ENCODE assay signal across 2 cellular contexts in the genomic region with DNA sequence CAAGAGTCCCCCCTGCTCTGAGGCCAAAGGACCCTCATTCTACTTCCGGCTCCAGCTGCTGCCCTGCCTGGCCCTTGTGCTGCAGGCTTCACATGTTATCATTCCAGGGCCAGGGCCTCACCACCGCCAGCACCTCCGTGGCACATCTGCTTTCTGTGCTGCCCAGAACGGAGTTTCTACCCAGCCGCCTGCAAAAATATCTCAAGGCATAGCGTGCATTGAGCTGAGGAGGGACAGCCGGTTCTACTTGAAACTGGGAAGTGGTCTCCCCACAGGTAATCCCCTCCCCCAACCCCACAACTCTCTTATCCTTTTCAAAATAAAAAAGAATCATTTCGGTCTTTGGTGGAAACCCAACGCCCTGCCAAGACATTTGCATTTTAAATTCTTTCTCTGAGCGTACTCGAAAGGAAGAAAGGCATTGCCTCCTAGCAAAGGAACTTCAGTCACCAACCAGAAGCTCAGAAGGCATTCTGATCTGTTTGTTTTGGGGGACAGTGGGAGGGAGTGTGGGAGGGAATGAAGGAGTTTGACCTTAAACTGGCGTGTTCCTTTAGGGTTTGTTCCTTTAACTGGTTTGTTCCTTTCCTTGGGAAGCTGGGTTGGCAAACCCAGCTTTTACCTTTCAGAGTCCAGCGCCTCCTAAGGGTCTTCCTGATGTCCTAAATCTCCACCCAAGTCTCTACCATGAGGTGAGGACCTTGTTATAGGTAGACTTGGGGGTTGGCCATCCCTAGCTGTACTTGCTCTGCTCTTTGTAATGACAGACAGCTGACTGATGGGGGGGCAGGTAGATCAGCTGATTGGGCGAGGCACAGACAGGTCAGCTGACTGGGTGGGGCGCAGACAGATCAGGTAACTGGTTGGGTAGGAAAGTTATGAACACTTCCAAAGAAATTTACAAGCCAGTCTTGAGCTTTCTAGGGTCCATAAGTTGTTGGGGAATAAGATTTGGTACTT.
TF ChIP-seq lines count a peak whose summit lies in the region.

No MANE protein-coding gene starts in this region.

TF ChIP-seq in Ishikawa, 13 proteins besides CTCF, POLR2A, EP300 and RAD21 (continued from another document):
- TF ChIP-seq, protein P1, sequence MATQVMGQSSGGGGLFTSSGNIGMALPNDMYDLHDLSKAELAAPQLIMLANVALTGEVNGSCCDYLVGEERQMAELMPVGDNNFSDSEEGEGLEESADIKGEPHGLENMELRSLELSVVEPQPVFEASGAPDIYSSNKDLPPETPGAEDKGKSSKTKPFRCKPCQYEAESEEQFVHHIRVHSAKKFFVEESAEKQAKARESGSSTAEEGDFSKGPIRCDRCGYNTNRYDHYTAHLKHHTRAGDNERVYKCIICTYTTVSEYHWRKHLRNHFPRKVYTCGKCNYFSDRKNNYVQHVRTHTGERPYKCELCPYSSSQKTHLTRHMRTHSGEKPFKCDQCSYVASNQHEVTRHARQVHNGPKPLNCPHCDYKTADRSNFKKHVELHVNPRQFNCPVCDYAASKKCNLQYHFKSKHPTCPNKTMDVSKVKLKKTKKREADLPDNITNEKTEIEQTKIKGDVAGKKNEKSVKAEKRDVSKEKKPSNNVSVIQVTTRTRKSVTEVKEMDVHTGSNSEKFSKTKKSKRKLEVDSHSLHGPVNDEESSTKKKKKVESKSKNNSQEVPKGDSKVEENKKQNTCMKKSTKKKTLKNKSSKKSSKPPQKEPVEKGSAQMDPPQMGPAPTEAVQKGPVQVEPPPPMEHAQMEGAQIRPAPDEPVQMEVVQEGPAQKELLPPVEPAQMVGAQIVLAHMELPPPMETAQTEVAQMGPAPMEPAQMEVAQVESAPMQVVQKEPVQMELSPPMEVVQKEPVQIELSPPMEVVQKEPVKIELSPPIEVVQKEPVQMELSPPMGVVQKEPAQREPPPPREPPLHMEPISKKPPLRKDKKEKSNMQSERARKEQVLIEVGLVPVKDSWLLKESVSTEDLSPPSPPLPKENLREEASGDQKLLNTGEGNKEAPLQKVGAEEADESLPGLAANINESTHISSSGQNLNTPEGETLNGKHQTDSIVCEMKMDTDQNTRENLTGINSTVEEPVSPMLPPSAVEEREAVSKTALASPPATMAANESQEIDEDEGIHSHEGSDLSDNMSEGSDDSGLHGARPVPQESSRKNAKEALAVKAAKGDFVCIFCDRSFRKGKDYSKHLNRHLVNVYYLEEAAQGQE (IDR thresholded peaks at IDR 0.05; ENCODE audit: low read depth) = no peak
- TF ChIP-seq NFIC (IDR thresholded peaks at IDR 0.05) = no peak
- TF ChIP-seq, protein P2, sequence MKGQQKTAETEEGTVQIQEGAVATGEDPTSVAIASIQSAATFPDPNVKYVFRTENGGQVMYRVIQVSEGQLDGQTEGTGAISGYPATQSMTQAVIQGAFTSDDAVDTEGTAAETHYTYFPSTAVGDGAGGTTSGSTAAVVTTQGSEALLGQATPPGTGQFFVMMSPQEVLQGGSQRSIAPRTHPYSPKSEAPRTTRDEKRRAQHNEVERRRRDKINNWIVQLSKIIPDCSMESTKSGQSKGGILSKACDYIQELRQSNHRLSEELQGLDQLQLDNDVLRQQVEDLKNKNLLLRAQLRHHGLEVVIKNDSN (IDR thresholded peaks at IDR 0.05) = peak; percentile 81
- no peak for TF ChIP-seq CREB1 (IDR thresholded peaks at IDR 0.05; ENCODE audit: low read depth)
- TF ChIP-seq CEBPB (IDR thresholded peaks at IDR 0.05) = no peak

TF ChIP-seq in H1, 55 proteins besides CTCF, POLR2A, EP300 and RAD21 (continued from another document):
- TF ChIP-seq, protein P3, sequence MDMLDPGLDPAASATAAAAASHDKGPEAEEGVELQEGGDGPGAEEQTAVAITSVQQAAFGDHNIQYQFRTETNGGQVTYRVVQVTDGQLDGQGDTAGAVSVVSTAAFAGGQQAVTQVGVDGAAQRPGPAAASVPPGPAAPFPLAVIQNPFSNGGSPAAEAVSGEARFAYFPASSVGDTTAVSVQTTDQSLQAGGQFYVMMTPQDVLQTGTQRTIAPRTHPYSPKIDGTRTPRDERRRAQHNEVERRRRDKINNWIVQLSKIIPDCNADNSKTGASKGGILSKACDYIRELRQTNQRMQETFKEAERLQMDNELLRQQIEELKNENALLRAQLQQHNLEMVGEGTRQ (IDR thresholded peaks at IDR 0.05; ENCODE audit: low read length) = peak; percentile 65
